5 cellular contexts compared by ENCODE assay signal in genomic region chr7:74770062-74770461, GRCh38. TPM values are rescaled to one million over a fixed set of nuclear protein-coding genes. Genes with fewer than 3 reads are reported as not detected.
"Had no signal": no experiment of that assay in that cellular context is flagged by ENCODE, and none has a peak within 500 bp of the region (broad histone marks: within the 10 kb centered on the region; RNA-seq: fewer than 3 reads in every experiment).

No MANE protein-coding gene starts in this region.

RNA-seq across cellular contexts. Expression of gene NCF1, which starts 3.7 kb away (rescaled TPM):
- total RNA-seq: GM23248, H4, HepG2, HFFc6, HT1080 had no signal
- polyA plus RNA-seq: GM23248 had no signal
